Comparison of ENCODE assay signal across 8 cellular contexts in genomic region chr2:69742170-69742952, GRCh38. TPM values are rescaled to one million over a fixed set of nuclear protein-coding genes. Genes with fewer than 3 reads are reported as not detected.
DNase-seq lines count a peak whose midpoint lies in the region; ATAC-seq and TF ChIP-seq lines count a peak whose summit lies in the region.

No MANE protein-coding gene starts in this region.

- H2AK5ac ChIP-seq in H9 (ENCODE audit: insufficient read length, low read length), result no peak overlapping the region

- no peak overlapping the region for H2AFZ ChIP-seq in H9 (ENCODE audit: low read length)
- H2AFZ ChIP-seq in OCI-LY3 (ENCODE audit: low read depth, low read length), result peak overlapping the region; percentile 93

- no peak overlapping the region for H4K91ac ChIP-seq in H9 (ENCODE audit: insufficient read length, low read depth, low read length)

- no peak overlapping the region for H2BK12ac ChIP-seq in H9 (ENCODE audit: insufficient read length, low read depth, low read length)

- H3K4me1 ChIP-seq in H9 (ENCODE audit: insufficient read depth, low read length) (no peaks in the 10 kb centered on the region), OCI-LY3 (ENCODE audit: low read length) (peaks cover 12% of the 10 kb centered on the region), muscle layer of duodenum (ENCODE audit: control insufficient read depth in 1 of 2, insufficient read depth in 2 of 2, low read length in 2 of 2) (peaks cover 5 to 15% of the 10 kb centered on the region in 2 donors)
- H3K4me1 ChIP-seq in effector memory CD4-positive, alpha-beta T cell (ENCODE audit: control insufficient read depth, insufficient read depth, low read length, poor library complexity, severe bottlenecking), result peaks cover 7% of the 10 kb centered on the region

- H3K79me1 ChIP-seq in H9 (ENCODE audit: insufficient read depth, low read depth, low read length, poor library complexity, severe bottlenecking), result no peaks in the 10 kb centered on the region

- no peak overlapping the region for H2BK20ac ChIP-seq in H9 (ENCODE audit: low read depth, low read length, poor library complexity, severe bottlenecking)

- no peak overlapping the region for H2BK15ac ChIP-seq in H9 (ENCODE audit: low read depth, low read length)

- no peak overlapping the region for H3K56ac ChIP-seq in H9 (ENCODE audit: insufficient read length, low read depth, low read length)

- H3K36me3 ChIP-seq in OCI-LY3 (replicated peaks; ENCODE audit: low read depth, low read length) (no peaks in the 10 kb centered on the region), muscle layer of duodenum (ENCODE audit: control insufficient read depth in 1 of 2, insufficient read depth in 2 of 2, low read length in 2 of 2) (no peaks in the 10 kb centered on the region)
- no peaks in the 10 kb centered on the region for H3K36me3 ChIP-seq in effector memory CD4-positive, alpha-beta T cell (ENCODE audit: control insufficient read depth, insufficient read depth, low read length)

- WGBS in H9 (ENCODE audit: extremely low coverage, insufficient read length, low lambda C conversion rate), result no CpG with 5 or more reads among the region's 41 CpGs

- peaks cover 30% of the 10 kb centered on the region for H3K27me3 Mint-ChIP-seq in H9 (ENCODE audit: low read depth)

- H4K8ac ChIP-seq in H9 (replicated peaks; ENCODE audit: insufficient read length, low read depth, low read length), result no peak overlapping the region

- H3K4me2 ChIP-seq in H9 (ENCODE audit: insufficient read depth, insufficient read length, low read length) (peak overlapping the region; percentile 100), OCI-LY3 (ENCODE audit: low read length) (peak overlapping the region; percentile 92)

- H3K9me3 Mint-ChIP-seq in H9, result no peaks in the 10 kb centered on the region; a peak in 1 of 5 replicates

- H3K9me3 ChIP-seq in H9 (ENCODE audit: control insufficient read depth, low read depth, low read length), result no peaks in the 10 kb centered on the region
- H3K9me3 ChIP-seq in OCI-LY3 (ENCODE audit: insufficient read depth, low read length), result no peaks in the 10 kb centered on the region
- H3K9me3 ChIP-seq in effector memory CD4-positive, alpha-beta T cell (ENCODE audit: control insufficient read depth, low read length), result no peaks in the 10 kb centered on the region
- H3K9me3 ChIP-seq in muscle layer of duodenum (ENCODE audit: control insufficient read depth in 1 of 2, low read length in 2 of 2), result no peaks in the 10 kb centered on the region

- H3K9ac ChIP-seq in H9 (ENCODE audit: extremely low read depth, insufficient read length, low read length), result no peak overlapping the region
- H3K9ac ChIP-seq in OCI-LY3 (ENCODE audit: low read length), result peak overlapping the region; percentile 82

- H4K20me1 ChIP-seq in H9 (ENCODE audit: control insufficient read depth, insufficient read depth, insufficient read length) (no peaks in the 10 kb centered on the region), OCI-LY3 (ENCODE audit: insufficient read depth, low read length) (no peaks in the 10 kb centered on the region)

- no peak for ATAC-seq in HG02763 (IDR thresholded peaks at IDR 0.05; ENCODE audit: unreplicated experiment)

- H3K4me3 Mint-ChIP-seq in H9, result peak overlapping the region; percentile 83 to 84

- no peak overlapping the region for H2BK120ac ChIP-seq in H9 (ENCODE audit: low read depth, low read length, poor library complexity, severe bottlenecking)

- H3T11ph ChIP-seq in H9 (ENCODE audit: low read length), result no peak overlapping the region

- peak overlapping the region; percentile 83 for H3K4me3 ChIP-seq in OCI-LY3 (ENCODE audit: low read length)
- H3K4me3 ChIP-seq in effector memory CD4-positive, alpha-beta T cell (ENCODE audit: insufficient read depth, low read depth, low read length, poor library complexity, severe bottlenecking), result peak overlapping the region; percentile 93
- H3K4me3 ChIP-seq in muscle layer of duodenum (ENCODE audit: low read depth in 1 of 2, low read length in 2 of 2), result peak overlapping the region; percentile 66 to 97

- H3K4me1 Mint-ChIP-seq in H9, result peaks cover 17 to 20% of the 10 kb centered on the region in 2 experiments

- H3K27ac ChIP-seq in H9 (ENCODE audit: insufficient read length, low read depth, low read length), result no peak overlapping the region
- peak overlapping the region; percentile 27; the same call in 1 of the 2 replicates for H3K27ac ChIP-seq in OCI-LY3 (ENCODE audit: low read length)
- H3K27ac ChIP-seq in effector memory CD4-positive, alpha-beta T cell (ENCODE audit: insufficient read depth, low read length, poor library complexity, severe bottlenecking), result peak overlapping the region; percentile 46
- H3K27ac ChIP-seq in muscle layer of duodenum (ENCODE audit: low read length), result peak overlapping the region; percentile 92

- no peak overlapping the region for H4K5ac ChIP-seq in H9 (ENCODE audit: insufficient read length, low read depth, low read length)

- no peak for TF ChIP-seq CTCF in H9 (conservative IDR thresholded peaks at IDR 0.05)
- TF ChIP-seq CTCF in OCI-LY3 (IDR thresholded peaks at IDR 0.05; ENCODE audit: low read depth, low read length), result no peak

- DNase-seq in GM03348 (ENCODE audit: low spot score) (peak; percentile 12), H9 (no peak), UCSD-AML1 (lab: John Stamatoyannopoulos, UW; ENCODE audit: unreplicated experiment) (no peak)
- no peak for DNase-seq in effector memory CD4-positive, alpha-beta T cell
- DNase-seq in central memory CD4-positive, alpha-beta T cell, result no peak

- H3K27me3 ChIP-seq in H9 (ENCODE audit: insufficient read depth, low read length) (peaks cover 1% of the 10 kb centered on the region; the same call in 1 of the 2 replicates), OCI-LY3 (ENCODE audit: low read depth, low read length) (no peaks in the 10 kb centered on the region), muscle layer of duodenum (ENCODE audit: low read depth, low read length) (no peaks in the 10 kb centered on the region)
- H3K27me3 ChIP-seq in effector memory CD4-positive, alpha-beta T cell (replicated peaks; ENCODE audit: control insufficient read depth, insufficient read depth, low read length, poor library complexity, severe bottlenecking), result no peaks in the 10 kb centered on the region

- H3K14ac ChIP-seq in H9 (ENCODE audit: insufficient read depth, low read length), result peak overlapping the region; percentile 89

- no peaks in the 10 kb centered on the region; a peak in 1 of 7 replicates for H3K36me3 Mint-ChIP-seq in H9 (ENCODE audit: insufficient read depth in 1 of 3, low read depth in 3 of 3)

- no peak overlapping the region for H3K23ac ChIP-seq in H9 (ENCODE audit: insufficient read length, low read depth, low read length)

- H3K4ac ChIP-seq in H9 (ENCODE audit: low read depth, low read length), result no peak overlapping the region

- H2BK5ac ChIP-seq in H9 (ENCODE audit: insufficient read length, low read length), result no peak overlapping the region

- no peaks in the 10 kb centered on the region for H3K79me2 ChIP-seq in H9 (ENCODE audit: insufficient read depth, low read length)
- H3K79me2 ChIP-seq in OCI-LY3 (ENCODE audit: low read length), result peaks cover 3% of the 10 kb centered on the region

- H3K18ac ChIP-seq in H9 (ENCODE audit: insufficient read length, low read depth, low read length), result peak overlapping the region; percentile 85

- H3K27ac Mint-ChIP-seq in H9, result no peak overlapping the region

- peaks cover 14% of the 10 kb centered on the region for H3K23me2 ChIP-seq in H9 (ENCODE audit: insufficient read length, low read depth, low read length, poor library complexity, severe bottlenecking)

RNA-seq across cellular contexts. Expression of gene ANXA4, which starts 0.4 kb away (rescaled TPM):
- 14.3 and 14.4 TPM in 2 replicates for total RNA-seq in H9 (2021)
